In genomic region chr1:39992888-39993287, GRCh38 we compare ENCODE assay signal across 15 cellular contexts. TPM values are rescaled to one million over a fixed set of nuclear protein-coding genes. Genes with fewer than 3 reads are reported as not detected.
DNase-seq lines count a peak whose midpoint lies in the region; ATAC-seq and TF ChIP-seq lines count a peak whose summit lies in the region.
"Had no signal": no experiment of that assay in that cellular context is flagged by ENCODE, and none has a peak within 500 bp of the region (broad histone marks: within the 10 kb centered on the region; RNA-seq: fewer than 3 reads in every experiment).

No MANE protein-coding gene starts in this region.

- H3K18ac ChIP-seq in IMR-90 (ENCODE audit: low read depth, low read length): no peak overlapping the region

- 83% methylated on average over 1 of the region's 5 CpGs; no CpG with 5 or more reads in 1 of the 2 experiments for WGBS in IMR-90 (ENCODE audit: extremely low coverage in 2 of 2, insufficient read length in 1 of 2), 2 experiments

- no peak overlapping the region for H2AFZ ChIP-seq in IMR-90 (replicated peaks; ENCODE audit: low read length, poor library complexity)

- no peaks in the 10 kb centered on the region for H3K27me3 ChIP-seq in IMR-90 (ENCODE audit: control insufficient read depth, insufficient read depth, low read length)

- TF ChIP-seq POLR2A in IMR-90 (IDR thresholded peaks at IDR 0.05; ENCODE audit: low read depth, low read length): no peak

- no peaks in the 10 kb centered on the region for H3K79me1 ChIP-seq in IMR-90 (ENCODE audit: low read depth in 1 of 2, low read length in 2 of 2)

- no peak overlapping the region for H2BK5ac ChIP-seq in IMR-90 (ENCODE audit: low read depth, low read length, poor library complexity, severe bottlenecking)

- in situ Hi-C loops in IMR-90 (cut with MboI; ENCODE audit: low sequenced_read_pairs): no loop called here

- no peak for ATAC-seq in IMR-90 (ENCODE audit: low read depth)
- ATAC-seq in T-helper 17 cell: no peak
- no peak for ATAC-seq in activated naive CD4-positive, alpha-beta T cell treated with anti-CD3 and anti-CD28 coated beads, Interleukin-2, amount 50 U/mL, for 72 hours
- ATAC-seq: CD8-positive, alpha-beta T cell had no signal

- H3K36me3 Mint-ChIP-seq in T-helper 17 cell (ENCODE audit: low read depth): peaks cover 2% of the 10 kb centered on the region
- no peaks in the 10 kb centered on the region for H3K36me3 Mint-ChIP-seq in activated T-helper 1 cell treated with anti-CD3 and anti-CD28 coated beads, Interleukin-12 subunit alpha, Interleukin-12 subunit beta, Interleukin-2, Interleukin-4 antibody, amounts not matched to agents 30 ng/mL and 10 ng/mL and 1 ng/mL, durations not matched to agents 14 hours and 24 hours and 36 hours (ENCODE audit: low read depth)
- no peaks in the 10 kb centered on the region for H3K36me3 Mint-ChIP-seq in activated naive CD4-positive, alpha-beta T cell treated with anti-CD3 and anti-CD28 coated beads, Interleukin-2, amount 50 U/mL, for 72 hours
- H3K36me3 Mint-ChIP-seq: CD4-positive, CD25-positive, alpha-beta regulatory T cell; CD8-positive, alpha-beta T cell had no signal

- no peak overlapping the region for H3K4me3 Mint-ChIP-seq in T-helper 17 cell
- no peak overlapping the region for H3K4me3 Mint-ChIP-seq in activated T-helper 1 cell treated with anti-CD3 and anti-CD28 coated beads, Interleukin-12 subunit alpha, Interleukin-12 subunit beta, Interleukin-2, Interleukin-4 antibody, amounts not matched to agents 30 ng/mL and 10 ng/mL and 1 ng/mL, durations not matched to agents 14 hours and 24 hours and 36 hours
- H3K4me3 Mint-ChIP-seq: CD4-positive, CD25-positive, alpha-beta regulatory T cell; CD8-positive, alpha-beta T cell had no signal

- BruUV-seq in IMR-90 (replicated peaks; lab: Mats Ljungman, UMichigan): no TSS peak

- H3K27ac ChIP-seq in IMR-90 (ENCODE audit: insufficient read depth, low read length) (no peak overlapping the region), epithelial cell of prostate (peak overlapping the region; percentile 94)

- H3K4ac ChIP-seq in IMR-90 (ENCODE audit: low read depth, low read length): no peak overlapping the region

- H3K4me1 Mint-ChIP-seq in T-helper 17 cell: peaks cover 14% of the 10 kb centered on the region
- peaks cover 5% of the 10 kb centered on the region for H3K4me1 Mint-ChIP-seq in activated T-helper 1 cell treated with anti-CD3 and anti-CD28 coated beads, Interleukin-12 subunit alpha, Interleukin-12 subunit beta, Interleukin-2, Interleukin-4 antibody, amounts not matched to agents 30 ng/mL and 10 ng/mL and 1 ng/mL, durations not matched to agents 14 hours and 24 hours and 36 hours (ENCODE audit: low read depth)

- H3K14ac ChIP-seq in IMR-90 (replicated peaks; ENCODE audit: low read depth, low read length): no peak overlapping the region; the same call in 1 of the 2 replicates

- H3K4me2 ChIP-seq in IMR-90 (ENCODE audit: low read depth, low read length): no peak overlapping the region

- TF ChIP-seq CTCF in IMR-90 (conservative IDR thresholded peaks at IDR 0.05; ENCODE audit: low read depth, low read length): no peak

- no peak overlapping the region for H2BK20ac ChIP-seq in IMR-90 (ENCODE audit: low read depth, low read length)

- no peaks in the 10 kb centered on the region; the same call in 1 of the 2 replicates for H3K4me1 ChIP-seq in IMR-90 (ENCODE audit: control insufficient read depth, insufficient read depth, low read length)
- H3K4me1 ChIP-seq: Caco-2, HAP-1 had no signal

- TF ChIP-seq RAD21 in IMR-90 (IDR thresholded peaks at IDR 0.05; ENCODE audit: low read length): no peak

- H4K8ac ChIP-seq in IMR-90 (ENCODE audit: low read depth in 2 of 2, low read length in 2 of 2): no peak overlapping the region

- no peaks in the 10 kb centered on the region for H3K27me3 Mint-ChIP-seq in T-helper 17 cell
- no peaks in the 10 kb centered on the region for H3K27me3 Mint-ChIP-seq in activated T-helper 1 cell treated with anti-CD3 and anti-CD28 coated beads, Interleukin-12 subunit alpha, Interleukin-12 subunit beta, Interleukin-2, Interleukin-4 antibody, amounts not matched to agents 30 ng/mL and 10 ng/mL and 1 ng/mL, durations not matched to agents 14 hours and 24 hours and 36 hours (ENCODE audit: insufficient read depth)

- dilution Hi-C loops in IMR-90 (cut with HindIII; ENCODE audit: low sequenced_read_pairs, unreplicated experiment): no loop called here

- no peak overlapping the region for H2BK120ac ChIP-seq in IMR-90 (ENCODE audit: low read depth, low read length)

- H3K36me3 ChIP-seq in IMR-90 (ENCODE audit: control insufficient read depth, insufficient read depth, low read length): no peaks in the 10 kb centered on the region
- H3K36me3 ChIP-seq: HAP-1 had no signal

- H3K9me3 ChIP-seq in IMR-90 (ENCODE audit: control insufficient read depth, insufficient read depth, low read length) (no peaks in the 10 kb centered on the region), T-helper 17 cell (ENCODE audit: control insufficient read depth, low read length, poor library complexity, severe bottlenecking) (no peaks in the 10 kb centered on the region)
- H3K9me3 ChIP-seq: Caco-2, HAP-1 had no signal

- no peak overlapping the region for H3K23ac ChIP-seq in IMR-90 (ENCODE audit: low read depth, low read length)

- no peak overlapping the region for H4K91ac ChIP-seq in IMR-90 (ENCODE audit: insufficient read depth, low read depth, low read length)

- H2BK15ac ChIP-seq in IMR-90 (ENCODE audit: low read depth, low read length): no peak overlapping the region

- POLR2A ChIA-PET in IMR-90 (lab: Charles Lee; ENCODE audit: unreplicated experiment): no interaction called here

- no peak overlapping the region for H3K4me3 ChIP-seq in IMR-90 (ENCODE audit: insufficient read depth, low read depth, low read length)
- H3K4me3 ChIP-seq: HAP-1 had no signal

- no peak overlapping the region for H3K56ac ChIP-seq in IMR-90 (ENCODE audit: extremely low read depth, insufficient read depth, low read length)

- H3K27ac Mint-ChIP-seq in T-helper 17 cell: peak overlapping the region; percentile 56
- no peak overlapping the region for H3K27ac Mint-ChIP-seq in activated T-helper 1 cell treated with anti-CD3 and anti-CD28 coated beads, Interleukin-12 subunit alpha, Interleukin-12 subunit beta, Interleukin-2, Interleukin-4 antibody, amounts not matched to agents 30 ng/mL and 10 ng/mL and 1 ng/mL, durations not matched to agents 14 hours and 24 hours and 36 hours
- H3K27ac Mint-ChIP-seq in activated naive CD4-positive, alpha-beta T cell treated with anti-CD3 and anti-CD28 coated beads, Interleukin-2, amount 50 U/mL, for 72 hours: no peak overlapping the region
- H3K27ac Mint-ChIP-seq: CD4-positive, CD25-positive, alpha-beta regulatory T cell; CD8-positive, alpha-beta T cell had no signal

- H2AK5ac ChIP-seq in IMR-90 (ENCODE audit: low read depth, low read length): no peak overlapping the region

- no peak overlapping the region for H3K9ac ChIP-seq in IMR-90 (ENCODE audit: low read depth, low read length)

- intact Hi-C loops in IMR-90 (cut with micrococcal nuclease): no loop called here
- intact Hi-C loops in activated T-helper 1 cell treated with anti-CD3 and anti-CD28 coated beads, Interleukin-12 subunit alpha, Interleukin-12 subunit beta, Interleukin-2, Interleukin-4 antibody, amounts not matched to agents 30 ng/mL and 10 ng/mL and 1 ng/mL, durations not matched to agents 14 hours and 24 hours and 36 hours (cut with micrococcal nuclease): no loop called here

- H4K20me1 ChIP-seq in IMR-90 (ENCODE audit: insufficient read depth, low read length): no peaks in the 10 kb centered on the region

- CTCF ChIA-PET in IMR-90 (lab: Yijun Ruan, JAX): no interaction called here

- no peak overlapping the region for H4K5ac ChIP-seq in IMR-90 (ENCODE audit: low read depth, low read length)

- H2AK9ac ChIP-seq in IMR-90 (replicated peaks; ENCODE audit: low read depth, low read length, poor library complexity): peak overlapping the region; percentile 65

- no peaks in the 10 kb centered on the region for H3K9me3 Mint-ChIP-seq in activated T-helper 1 cell treated with anti-CD3 and anti-CD28 coated beads, Interleukin-12 subunit alpha, Interleukin-12 subunit beta, Interleukin-2, Interleukin-4 antibody, amounts not matched to agents 30 ng/mL and 10 ng/mL and 1 ng/mL, durations not matched to agents 14 hours and 24 hours and 36 hours
- no peaks in the 10 kb centered on the region for H3K9me3 Mint-ChIP-seq in activated naive CD4-positive, alpha-beta T cell treated with anti-CD3 and anti-CD28 coated beads, Interleukin-2, amount 50 U/mL, for 72 hours
- H3K9me3 Mint-ChIP-seq: CD8-positive, alpha-beta T cell had no signal

- no peak for DNase-seq in IMR-90
- DNase-seq in T-helper 17 cell: no peak
- no peak for DNase-seq in epithelial cell of prostate (ENCODE audit: low read depth, low spot score)
- no peak for DNase-seq in dedifferentiated amniotic fluid mesenchymal stem cell (ENCODE audit: extremely low spot score)
- no peak for DNase-seq in HK-2 (ENCODE audit: unreplicated experiment)
- DNase-seq in activated T-helper 1 cell treated with anti-CD3 and anti-CD28 coated beads, Interleukin-12 subunit alpha, Interleukin-12 subunit beta, Interleukin-2, Interleukin-4 antibody, amounts not matched to agents 30 ng/mL and 10 ng/mL and 1 ng/mL, durations not matched to agents 14 hours and 24 hours and 36 hours (ENCODE audit: low spot score): no peak
- no peak for DNase-seq in activated naive CD4-positive, alpha-beta T cell treated with anti-CD3 and anti-CD28 coated beads, Interleukin-2, amount 50 U/mL, for 72 hours (ENCODE audit: low spot score in 2 of 2)
- DNase-seq: C1 segment of cervical spinal cord; Caco-2; CD4-positive, CD25-positive, alpha-beta regulatory T cell; CD8-positive, alpha-beta T cell; DMS153; DND-41; GOT3 had no signal

- no peaks in the 10 kb centered on the region for H3K9me1 ChIP-seq in IMR-90 (ENCODE audit: insufficient read depth, low read length)

RNA-seq across cellular contexts. Expression of gene MFSD2A, which starts 37.9 kb away (rescaled TPM):
- total RNA-seq in IMR-90 (2012; rRNA removed) (5.0 and 5.7 TPM in 2 replicates), T-helper 17 cell (1 to 10 TPM; 4.6 to 5.5 TPM)
- polyA plus RNA-seq in IMR-90 (2012; rRNA removed): 6.7 and 7.3 TPM in 2 replicates
- polyA plus RNA-seq in IMR-90 (2012; cell fraction: cytosol; rRNA removed): 3.7 and 5.3 TPM in 2 replicates
- polyA plus RNA-seq in IMR-90 (2012; cell fraction: nucleus; rRNA removed; ENCODE audit: low replicate concordance): 13.7 and 18.4 TPM in 2 replicates
- 55.3 and 56.2 TPM in 2 replicates for total RNA-seq in activated T-helper 1 cell treated with anti-CD3 and anti-CD28 coated beads, Interleukin-12 subunit alpha, Interleukin-12 subunit beta, Interleukin-2, Interleukin-4 antibody, amounts not matched to agents 30 ng/mL and 10 ng/mL and 1 ng/mL, durations not matched to agents 14 hours and 24 hours and 36 hours
- total RNA-seq in activated naive CD4-positive, alpha-beta T cell treated with anti-CD3 and anti-CD28 coated beads, Interleukin-2, amount 50 U/mL, for 72 hours: 1 to 10 TPM; 2.6 to 7.1 TPM

RNA-seq across cellular contexts. Expression of gene CAP1, which starts 47.6 kb away (rescaled TPM):
- total RNA-seq in IMR-90 (2012; rRNA removed) (756 and 792 TPM in 2 replicates), T-helper 17 cell (100 to 1,000 TPM; 244 to 273 TPM)
- 405 and 434 TPM in 2 replicates for polyA plus RNA-seq in IMR-90 (2012; rRNA removed)
- polyA plus RNA-seq in IMR-90 (2012; cell fraction: cytosol; rRNA removed): 135 and 138 TPM in 2 replicates
- polyA plus RNA-seq in IMR-90 (2012; cell fraction: nucleus; rRNA removed; ENCODE audit: low replicate concordance): 70.1 and 267 TPM in 2 replicates
- total RNA-seq in activated T-helper 1 cell treated with anti-CD3 and anti-CD28 coated beads, Interleukin-12 subunit alpha, Interleukin-12 subunit beta, Interleukin-2, Interleukin-4 antibody, amounts not matched to agents 30 ng/mL and 10 ng/mL and 1 ng/mL, durations not matched to agents 14 hours and 24 hours and 36 hours: 421 and 435 TPM in 2 replicates
- total RNA-seq in activated naive CD4-positive, alpha-beta T cell treated with anti-CD3 and anti-CD28 coated beads, Interleukin-2, amount 50 U/mL, for 72 hours: 100 to 1,000 TPM; 578 to 634 TPM
